1 cellular context compared by ENCODE assay signal in the genomic region with DNA sequence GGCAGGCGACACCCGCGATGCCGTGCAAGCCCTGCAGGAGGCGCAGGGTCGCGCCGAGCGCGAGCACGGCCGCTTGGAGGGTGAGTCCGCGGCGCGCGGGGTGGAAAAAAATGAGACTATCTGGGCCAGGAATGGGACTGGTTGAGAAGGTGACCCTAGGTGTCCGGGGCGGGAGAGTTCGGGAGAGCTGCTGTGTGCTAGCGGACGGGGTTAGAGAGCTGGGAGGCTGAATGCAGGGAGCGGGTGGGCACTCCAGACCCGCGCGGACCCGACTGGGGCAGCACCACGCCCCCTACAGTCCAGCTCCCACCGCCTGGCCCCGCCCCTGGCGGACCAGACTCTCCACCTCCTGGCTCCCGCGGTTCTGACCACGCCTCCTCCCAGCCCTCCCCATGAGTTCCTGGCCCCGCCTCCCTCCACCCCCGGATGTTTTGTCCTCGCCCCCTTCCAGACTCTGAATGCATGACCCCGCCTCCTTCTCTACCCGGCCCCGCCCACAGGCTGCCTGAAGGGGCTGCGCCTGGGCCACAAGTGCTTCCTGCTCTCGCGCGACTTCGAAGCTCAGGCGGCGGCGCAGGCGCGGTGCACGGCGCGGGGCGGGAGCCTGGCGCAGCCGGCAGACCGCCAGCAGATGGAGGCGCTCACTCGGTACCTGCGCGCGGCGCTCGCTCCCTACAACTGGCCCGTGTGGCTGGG.
TF ChIP-seq lines count a peak whose summit lies in the region.

No MANE protein-coding gene starts in this region.

TF ChIP-seq in K562, 482 proteins besides CTCF, POLR2A, EP300 and RAD21 (continued from another document and continues in another):
- TF ChIP-seq, protein P1, sequence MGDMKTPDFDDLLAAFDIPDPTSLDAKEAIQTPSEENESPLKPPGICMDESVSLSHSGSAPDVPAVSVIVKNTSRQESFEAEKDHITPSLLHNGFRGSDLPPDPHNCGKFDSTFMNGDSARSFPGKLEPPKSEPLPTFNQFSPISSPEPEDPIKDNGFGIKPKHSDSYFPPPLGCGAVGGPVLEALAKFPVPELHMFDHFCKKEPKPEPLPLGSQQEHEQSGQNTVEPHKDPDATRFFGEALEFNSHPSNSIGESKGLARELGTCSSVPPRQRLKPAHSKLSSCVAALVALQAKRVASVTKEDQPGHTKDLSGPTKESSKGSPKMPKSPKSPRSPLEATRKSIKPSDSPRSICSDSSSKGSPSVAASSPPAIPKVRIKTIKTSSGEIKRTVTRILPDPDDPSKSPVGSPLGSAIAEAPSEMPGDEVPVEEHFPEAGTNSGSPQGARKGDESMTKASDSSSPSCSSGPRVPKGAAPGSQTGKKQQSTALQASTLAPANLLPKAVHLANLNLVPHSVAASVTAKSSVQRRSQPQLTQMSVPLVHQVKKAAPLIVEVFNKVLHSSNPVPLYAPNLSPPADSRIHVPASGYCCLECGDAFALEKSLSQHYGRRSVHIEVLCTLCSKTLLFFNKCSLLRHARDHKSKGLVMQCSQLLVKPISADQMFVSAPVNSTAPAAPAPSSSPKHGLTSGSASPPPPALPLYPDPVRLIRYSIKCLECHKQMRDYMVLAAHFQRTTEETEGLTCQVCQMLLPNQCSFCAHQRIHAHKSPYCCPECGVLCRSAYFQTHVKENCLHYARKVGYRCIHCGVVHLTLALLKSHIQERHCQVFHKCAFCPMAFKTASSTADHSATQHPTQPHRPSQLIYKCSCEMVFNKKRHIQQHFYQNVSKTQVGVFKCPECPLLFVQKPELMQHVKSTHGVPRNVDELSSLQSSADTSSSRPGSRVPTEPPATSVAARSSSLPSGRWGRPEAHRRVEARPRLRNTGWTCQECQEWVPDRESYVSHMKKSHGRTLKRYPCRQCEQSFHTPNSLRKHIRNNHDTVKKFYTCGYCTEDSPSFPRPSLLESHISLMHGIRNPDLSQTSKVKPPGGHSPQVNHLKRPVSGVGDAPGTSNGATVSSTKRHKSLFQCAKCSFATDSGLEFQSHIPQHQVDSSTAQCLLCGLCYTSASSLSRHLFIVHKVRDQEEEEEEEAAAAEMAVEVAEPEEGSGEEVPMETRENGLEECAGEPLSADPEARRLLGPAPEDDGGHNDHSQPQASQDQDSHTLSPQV (IDR thresholded peaks at IDR 0.05), result no peak; the same call in 1 of the 2 replicates
- 0 out of 2 replicates have a peak, but pooled peaks have one; percentile 75 for TF ChIP-seq XRCC5 (IDR thresholded peaks at IDR 0.05; ENCODE audit: low read depth, low read length)
- TF ChIP-seq KDM4B (IDR thresholded peaks at IDR 0.05; ENCODE audit: borderline replicate concordance in 2 of 2, low read depth in 1 of 2), result 0 out of 4 replicates have a peak, but pooled peaks of 1 of the 2 experiments have one; percentile 55
- no peak for TF ChIP-seq NFXL1 (CRISPR knock-in tag; IDR thresholded peaks at IDR 0.05)
- 0 out of 2 replicates have a peak, but pooled peaks have one; percentile 20 for TF ChIP-seq LEF1 (IDR thresholded peaks at IDR 0.05)
- peak; percentile 70 for TF ChIP-seq HMGN3 (IDR thresholded peaks at IDR 0.05; ENCODE audit: borderline replicate concordance, extremely low read depth, insufficient read length, low read depth, low read length)
- peak; percentile 63 for TF ChIP-seq ETV5 (CRISPR knock-in tag; IDR thresholded peaks at IDR 0.05; ENCODE audit: low read depth)
- no peak for TF ChIP-seq PYGO2 (tag; IDR thresholded peaks at IDR 0.05)
- TF ChIP-seq DPF2 (IDR thresholded peaks at IDR 0.05), result peak; percentile 58; the same call in 1 of the 2 replicates
- TF ChIP-seq DACH1 (IDR thresholded peaks at IDR 0.05; ENCODE audit: partially characterized antibody), result peak; percentile 45
- TF ChIP-seq HLTF (IDR thresholded peaks at IDR 0.05), result peak; percentile 71; the same call in 1 of the 2 replicates
- TF ChIP-seq, protein P2, sequence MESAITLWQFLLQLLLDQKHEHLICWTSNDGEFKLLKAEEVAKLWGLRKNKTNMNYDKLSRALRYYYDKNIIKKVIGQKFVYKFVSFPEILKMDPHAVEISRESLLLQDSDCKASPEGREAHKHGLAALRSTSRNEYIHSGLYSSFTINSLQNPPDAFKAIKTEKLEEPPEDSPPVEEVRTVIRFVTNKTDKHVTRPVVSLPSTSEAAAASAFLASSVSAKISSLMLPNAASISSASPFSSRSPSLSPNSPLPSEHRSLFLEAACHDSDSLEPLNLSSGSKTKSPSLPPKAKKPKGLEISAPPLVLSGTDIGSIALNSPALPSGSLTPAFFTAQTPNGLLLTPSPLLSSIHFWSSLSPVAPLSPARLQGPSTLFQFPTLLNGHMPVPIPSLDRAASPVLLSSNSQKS (CRISPR knock-in tag; IDR thresholded peaks at IDR 0.05), result no peak
- TF ChIP-seq ZNF431 (CRISPR knock-in tag; IDR thresholded peaks at IDR 0.05), result no peak
- TF ChIP-seq GABPA (tag; conservative IDR thresholded peaks at IDR 0.05; ENCODE audit: low read depth), result peak; percentile 63
- TF ChIP-seq NEUROD1 (IDR thresholded peaks at IDR 0.05; ENCODE audit: borderline replicate concordance, low read depth, low read length, partially characterized antibody), result peak; percentile 40
- TF ChIP-seq CSDE1 (IDR thresholded peaks at IDR 0.05), result no peak
- peak; percentile 18 for TF ChIP-seq TCF3 (CRISPR knock-in tag; IDR thresholded peaks at IDR 0.05)
- 0 out of 4 replicates have a peak, but pooled peaks of 1 of the 2 experiments have one; percentile 54 for TF ChIP-seq SRF (CRISPR knock-in tag; IDR thresholded peaks at IDR 0.05)
- TF ChIP-seq ZNF24 (IDR thresholded peaks at IDR 0.05), result peak; percentile 66; the same call in 1 of the 2 replicates
- peak; percentile 50 for TF ChIP-seq HCFC1 (IDR thresholded peaks at IDR 0.05; ENCODE audit: low read depth, low read length)
- TF ChIP-seq, protein P3, sequence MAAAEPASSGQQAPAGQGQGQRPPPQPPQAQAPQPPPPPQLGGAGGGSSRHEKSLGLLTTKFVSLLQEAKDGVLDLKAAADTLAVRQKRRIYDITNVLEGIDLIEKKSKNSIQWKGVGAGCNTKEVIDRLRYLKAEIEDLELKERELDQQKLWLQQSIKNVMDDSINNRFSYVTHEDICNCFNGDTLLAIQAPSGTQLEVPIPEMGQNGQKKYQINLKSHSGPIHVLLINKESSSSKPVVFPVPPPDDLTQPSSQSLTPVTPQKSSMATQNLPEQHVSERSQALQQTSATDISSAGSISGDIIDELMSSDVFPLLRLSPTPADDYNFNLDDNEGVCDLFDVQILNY (CRISPR knock-in tag; IDR thresholded peaks at IDR 0.05), result no peak
- peak; percentile 14; the same call in 1 of the 2 replicates for TF ChIP-seq SOX6 (IDR thresholded peaks at IDR 0.05)
- peak; percentile 31 for TF ChIP-seq SAP30 (IDR thresholded peaks at IDR 0.05; ENCODE audit: borderline replicate concordance, insufficient read depth, low read depth, low read length, poor library complexity, severe bottlenecking)
- TF ChIP-seq MAZ (CRISPR knock-in tag; conservative IDR thresholded peaks at IDR 0.05 in 1 of 2, IDR thresholded peaks at IDR 0.05 in 1 of 2), result peak; percentile 73 to 95
- TF ChIP-seq ZNF253 (CRISPR knock-in tag; conservative IDR thresholded peaks at IDR 0.05), result no peak
- TF ChIP-seq ZNF707 (CRISPR knock-in tag; conservative IDR thresholded peaks at IDR 0.05), result no peak
- TF ChIP-seq THRAP3 (IDR thresholded peaks at IDR 0.05; ENCODE audit: borderline replicate concordance), result no peak
- no peak; the same call in 1 of the 2 replicates for TF ChIP-seq C11orf30 (IDR thresholded peaks at IDR 0.05; ENCODE audit: low read depth)
- no peak for TF ChIP-seq SMAD3 (CRISPR knock-in tag; conservative IDR thresholded peaks at IDR 0.05)
- peak; percentile 20; the same call in 1 of the 2 replicates for TF ChIP-seq CBFA2T3 (IDR thresholded peaks at IDR 0.05)
- TF ChIP-seq KLF13 (tag; IDR thresholded peaks at IDR 0.05; ENCODE audit: borderline replicate concordance, low read depth), result peak; percentile 91; the same call in 1 of the 2 replicates
- TF ChIP-seq FIP1L1 (IDR thresholded peaks at IDR 0.05; ENCODE audit: low read depth, low read length, poor library complexity, severe bottlenecking), result peak; percentile 55
- TF ChIP-seq, protein P4, sequence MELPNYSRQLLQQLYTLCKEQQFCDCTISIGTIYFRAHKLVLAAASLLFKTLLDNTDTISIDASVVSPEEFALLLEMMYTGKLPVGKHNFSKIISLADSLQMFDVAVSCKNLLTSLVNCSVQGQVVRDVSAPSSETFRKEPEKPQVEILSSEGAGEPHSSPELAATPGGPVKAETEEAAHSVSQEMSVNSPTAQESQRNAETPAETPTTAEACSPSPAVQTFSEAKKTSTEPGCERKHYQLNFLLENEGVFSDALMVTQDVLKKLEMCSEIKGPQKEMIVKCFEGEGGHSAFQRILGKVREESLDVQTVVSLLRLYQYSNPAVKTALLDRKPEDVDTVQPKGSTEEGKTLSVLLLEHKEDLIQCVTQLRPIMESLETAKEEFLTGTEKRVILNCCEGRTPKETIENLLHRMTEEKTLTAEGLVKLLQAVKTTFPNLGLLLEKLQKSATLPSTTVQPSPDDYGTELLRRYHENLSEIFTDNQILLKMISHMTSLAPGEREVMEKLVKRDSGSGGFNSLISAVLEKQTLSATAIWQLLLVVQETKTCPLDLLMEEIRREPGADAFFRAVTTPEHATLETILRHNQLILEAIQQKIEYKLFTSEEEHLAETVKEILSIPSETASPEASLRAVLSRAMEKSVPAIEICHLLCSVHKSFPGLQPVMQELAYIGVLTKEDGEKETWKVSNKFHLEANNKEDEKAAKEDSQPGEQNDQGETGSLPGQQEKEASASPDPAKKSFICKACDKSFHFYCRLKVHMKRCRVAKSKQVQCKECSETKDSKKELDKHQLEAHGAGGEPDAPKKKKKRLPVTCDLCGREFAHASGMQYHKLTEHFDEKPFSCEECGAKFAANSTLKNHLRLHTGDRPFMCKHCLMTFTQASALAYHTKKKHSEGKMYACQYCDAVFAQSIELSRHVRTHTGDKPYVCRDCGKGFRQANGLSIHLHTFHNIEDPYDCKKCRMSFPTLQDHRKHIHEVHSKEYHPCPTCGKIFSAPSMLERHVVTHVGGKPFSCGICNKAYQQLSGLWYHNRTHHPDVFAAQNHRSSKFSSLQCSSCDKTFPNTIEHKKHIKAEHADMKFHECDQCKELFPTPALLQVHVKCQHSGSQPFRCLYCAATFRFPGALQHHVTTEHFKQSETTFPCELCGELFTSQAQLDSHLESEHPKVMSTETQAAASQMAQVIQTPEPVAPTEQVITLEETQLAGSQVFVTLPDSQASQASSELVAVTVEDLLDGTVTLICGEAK (IDR thresholded peaks at IDR 0.05), result no peak
- TF ChIP-seq, protein P4 (CRISPR knock-in tag; IDR thresholded peaks at IDR 0.05), result no peak
- TF ChIP-seq MCM3 (IDR thresholded peaks at IDR 0.05), result no peak
- TF ChIP-seq TBP (optimal IDR thresholded peaks at IDR 0.05; ENCODE audit: low read depth, low read length), result peak; percentile 87
